20 cellular contexts compared by ENCODE assay signal in the genomic region with DNA sequence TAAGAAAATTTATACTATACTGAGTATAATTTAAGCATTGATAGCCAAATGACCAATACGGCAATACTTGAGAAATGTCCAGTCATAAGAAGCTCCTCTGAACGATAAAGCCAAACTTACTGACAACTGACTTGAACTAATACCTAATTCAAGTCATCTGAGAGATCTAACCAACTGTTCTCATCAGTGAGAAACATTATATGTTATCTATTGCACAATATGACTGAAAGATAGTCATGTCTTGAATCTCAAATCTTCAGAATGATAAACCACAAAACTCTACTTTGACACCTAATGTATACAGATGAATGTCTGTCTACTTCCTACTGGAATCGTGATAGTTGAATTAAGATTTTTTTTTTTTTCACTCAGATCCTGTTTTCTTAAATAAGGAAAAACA. TPM values are rescaled to one million over a fixed set of nuclear protein-coding genes. Genes with fewer than 3 reads are reported as not detected.
A peak's percentile ranks its signal among the peaks of the same experiment; 100 is the strongest.
DNase-seq lines count a peak whose midpoint lies in the region; ATAC-seq, FAIRE-seq and TF ChIP-seq lines count a peak whose summit lies in the region.
"Had no signal": no experiment of that assay in that cellular context is flagged by ENCODE, and none has a peak within 500 bp of the region (broad histone marks: within the 10 kb centered on the region; RNA-seq: fewer than 3 reads in every experiment).

No MANE protein-coding gene starts in this region.

- H3K4me3 Mint-ChIP-seq in astrocyte (ENCODE audit: unreplicated experiment) = no peak overlapping the region
- H3K4me3 Mint-ChIP-seq: CD4-positive, alpha-beta memory T cell had no signal

- H2AFZ ChIP-seq in astrocyte (ENCODE audit: low read depth, low read length) = no peak overlapping the region

- peaks cover 66% of the 10 kb centered on the region for H4K20me1 ChIP-seq in astrocyte (ENCODE audit: insufficient read depth, low read length)

- H3K79me2 ChIP-seq in astrocyte (ENCODE audit: insufficient read depth, low read length) = peaks cover 81% of the 10 kb centered on the region

- DNase-seq in astrocyte (ENCODE audit: low read depth) = no peak
- DNase-seq in small intestine = no peak
- no peak for DNase-seq in iPS-NIHi7 (ENCODE audit: extremely low spot score)
- no peak for DNase-seq in GM20000 (ENCODE audit: low spot score)
- DNase-seq: C1 segment of cervical spinal cord; Caco-2; CD4-positive, alpha-beta memory T cell; GOT3; HCEC 1CT; KG1; MM.1S; NCI-H2029; NCI-H69; SHP77; T-helper 1 cell had no signal

- peaks cover 9% of the 10 kb centered on the region for H3K36me3 Mint-ChIP-seq in astrocyte (ENCODE audit: low read depth, unreplicated experiment)

- H3K27me3 ChIP-seq in astrocyte (ENCODE audit: insufficient read depth, low read length) (no peaks in the 10 kb centered on the region), small intestine (ENCODE audit: control insufficient read depth in 2 of 2, insufficient read depth in 2 of 2, low read length in 2 of 2) (no peaks in the 10 kb centered on the region)

- H3K27me3 Mint-ChIP-seq in astrocyte (ENCODE audit: low read depth, unreplicated experiment) = no peaks in the 10 kb centered on the region

- peak; percentile 49 for ATAC-seq in GM18520 (IDR thresholded peaks at IDR 0.05; ENCODE audit: unreplicated experiment)
- ATAC-seq in HG03378 (IDR thresholded peaks at IDR 0.05; ENCODE audit: unreplicated experiment) = peak; percentile 57
- no peak for ATAC-seq in GM18858 (IDR thresholded peaks at IDR 0.05; ENCODE audit: unreplicated experiment)

- TF ChIP-seq CTCF in astrocyte (IDR thresholded peaks at IDR 0.05; ENCODE audit: insufficient read depth, low read depth, low read length) (no peak), GM20000 (IDR thresholded peaks at IDR 0.05; ENCODE audit: extremely low read depth, missing control alignments) (no peak)

- H3K9ac ChIP-seq in astrocyte (ENCODE audit: low read length) = no peak overlapping the region

- no peaks in the 10 kb centered on the region for H3K9me3 ChIP-seq in astrocyte (ENCODE audit: insufficient read depth, low read depth, low read length)
- H3K9me3 ChIP-seq in small intestine (ENCODE audit: control insufficient read depth, low read depth) = no peaks in the 10 kb centered on the region
- H3K9me3 ChIP-seq: Caco-2 had no signal

- H3K4me2 ChIP-seq in astrocyte (ENCODE audit: low read length) = no peak overlapping the region

- H3K27ac ChIP-seq in astrocyte (ENCODE audit: low read depth, low read length) (no peak overlapping the region), small intestine (ENCODE audit: low read depth in 1 of 2, low read length in 1 of 2) (no peak overlapping the region)

- FAIRE-seq in astrocyte (lab: Jason Lieb, UNC) (peak; percentile 47), small intestine (lab: Jason Lieb, UNC) (peak; percentile 61)
- FAIRE-seq: G401.6, GM12891 had no signal

- H3K4me3 ChIP-seq in astrocyte (ENCODE audit: insufficient read depth, low read depth, low read length) (no peak overlapping the region), small intestine (ENCODE audit: low read depth in 1 of 2, low read length in 2 of 2) (no peak overlapping the region)

- H3K27ac Mint-ChIP-seq in astrocyte (ENCODE audit: unreplicated experiment) = no peak overlapping the region
- H3K27ac Mint-ChIP-seq: CD4-positive, alpha-beta memory T cell had no signal

- H3K4me1 ChIP-seq in astrocyte (ENCODE audit: insufficient read depth, low read length) (peaks cover 10% of the 10 kb centered on the region), small intestine (ENCODE audit: control insufficient read depth in 2 of 2, insufficient read depth in 1 of 2, low read depth in 1 of 2, low read length in 1 of 2) (peaks cover 0 to under 1% of the 10 kb centered on the region in 2 donors)

- H3K36me3 ChIP-seq in astrocyte (ENCODE audit: insufficient read depth, low read length) (no peaks in the 10 kb centered on the region), small intestine (ENCODE audit: control insufficient read depth in 2 of 2, insufficient read depth in 2 of 2, low read length in 2 of 2) (no peaks in the 10 kb centered on the region)

- WGBS in small intestine, 3 donors = 77 to 87% (median 79%) methylated on average over 3 of the region's 3 CpGs

- no peaks in the 10 kb centered on the region for H3K9me3 Mint-ChIP-seq in astrocyte (ENCODE audit: unreplicated experiment)
- H3K9me3 Mint-ChIP-seq: CD4-positive, alpha-beta memory T cell had no signal

- H3K4me1 Mint-ChIP-seq in astrocyte (ENCODE audit: low read depth, unreplicated experiment) = peaks cover 29% of the 10 kb centered on the region

RNA-seq across cellular contexts. Expression of a gene that starts 39.0 kb away (rescaled TPM):
- total RNA-seq in astrocyte = 785 and 823 TPM in 2 replicates
- polyA plus RNA-seq in small intestine = 100 to 1,000 TPM in 1 of 3 donors, 10 to 100 TPM in 2; 28.6 to 319 (median 32.7) TPM
